ENCODE assay signal across 21 cellular contexts in genomic region chr12:64943686-64944085, GRCh38.
DNase-seq lines count a peak whose midpoint lies in the region; ATAC-seq, FAIRE-seq and TF ChIP-seq lines count a peak whose summit lies in the region.
"Had no signal": no experiment of that assay in that cellular context is flagged by ENCODE, and none has a peak within 500 bp of the region (broad histone marks: within the 10 kb centered on the region; RNA-seq: fewer than 3 reads in every experiment).

No MANE protein-coding gene starts in this region.

- TF ChIP-seq RAD21 in GM12878 (IDR thresholded peaks at IDR 0.05; ENCODE audit: insufficient read depth, low read depth, low read length): no peak

- no peak overlapping the region for H3K4me3 Mint-ChIP-seq in H9
- H3K4me3 Mint-ChIP-seq in activated CD8-positive, alpha-beta memory T cell treated with anti-CD3 and anti-CD28 coated beads, Interleukin-2, amount 10 ng/mL, durations not matched to agents 7 days and 5 days: no peak overlapping the region
- H3K4me3 Mint-ChIP-seq: activated T-cell treated with anti-CD3 and anti-CD28 coated beads, Interleukin-2, amount 50 U/mL, for 24 hours had no signal

- H3K23me2 ChIP-seq in H9 (ENCODE audit: insufficient read length, low read depth, low read length, poor library complexity, severe bottlenecking): no peaks in the 10 kb centered on the region

- DNase-seq in DND-41 (peak; percentile 25), MG63 (peak; percentile 47), GM12878 (ENCODE audit: low read depth, low spot score) (no peak), osteoblast (ENCODE audit: insufficient read length, low spot score, missing footprints) (peak; percentile 82), substantia nigra (lab: John Stamatoyannopoulos, UW) (no peak), H9 (no peak), adrenal gland (no peak)
- no peak for DNase-seq in activated CD8-positive, alpha-beta memory T cell treated with anti-CD3 and anti-CD28 coated beads, Interleukin-2, amount 10 ng/mL, durations not matched to agents 7 days and 5 days
- DNase-seq: activated CD4-positive, alpha-beta T cell treated with anti-CD3 and anti-CD28 coated beads, Interleukin-2, amount 50 U/mL, for 48 hours; activated T-cell treated with anti-CD3 and anti-CD28 coated beads, Interleukin-2, amount 50 U/mL, for 24 hours; DMS79 treated with DMSO at 0.1 percent for 48 hours; effector CD8-positive, alpha-beta T cell; NCI-H2029 treated with DMSO at 0.1 percent for 48 hours; NCI-H69; right cardiac atrium; RPMI8226; stimulated activated CD4-positive, alpha-beta T cell treated with anti-CD3 and anti-CD28 coated beads, Interleukin-1b, Interleukin-23, amount 100 ng/mL, for 48 hours had no signal

- no peak overlapping the region for H2BK15ac ChIP-seq in H9 (ENCODE audit: low read depth, low read length)

- CTCF ChIA-PET in GM12878 (lab: Yijun Ruan, JAX): interaction anchor here (1.6 kb wide), 1 partner anchor 148 kb away, joined by 4 read pairs; no protein-coding TSS in a partner anchor
- CTCF ChIA-PET in activated CD8-positive, alpha-beta memory T cell treated with anti-CD3 and anti-CD28 coated beads, Interleukin-2, amount 10 ng/mL, durations not matched to agents 7 days and 5 days (lab: Charles Lee): no interaction called here

- POLR2A ChIA-PET in GM12878 (lab: Charles Lee): no interaction called here

- H3K4me1 ChIP-seq in DND-41 (ENCODE audit: insufficient read depth, low read length): no peaks in the 10 kb centered on the region
- peaks cover 7% of the 10 kb centered on the region for H3K4me1 ChIP-seq in GM12878 (ENCODE audit: control insufficient read depth, insufficient read depth, low read length)
- peaks cover 5% of the 10 kb centered on the region for H3K4me1 ChIP-seq in osteoblast (ENCODE audit: insufficient read depth, low read length)
- no peaks in the 10 kb centered on the region for H3K4me1 ChIP-seq in H9 (ENCODE audit: insufficient read depth, low read length)
- peaks cover 0 to 14% of the 10 kb centered on the region in 2 donors for H3K4me1 ChIP-seq in adrenal gland (replicated peaks in 1 of 2)

- H3K4me2 ChIP-seq in DND-41 (ENCODE audit: insufficient read depth, low read length) (no peak overlapping the region), GM12878 (ENCODE audit: control insufficient read depth, insufficient read depth) (no peak overlapping the region; the same call in 1 of the 2 replicates), osteoblast (ENCODE audit: insufficient read depth, low read length) (no peak overlapping the region), H9 (ENCODE audit: insufficient read depth, insufficient read length, low read length) (no peak overlapping the region)

- no peak overlapping the region for H3K4ac ChIP-seq in H9 (ENCODE audit: low read depth, low read length)

- no peak overlapping the region for H4K8ac ChIP-seq in H9 (replicated peaks; ENCODE audit: insufficient read length, low read depth, low read length)

- no peak overlapping the region for H3K56ac ChIP-seq in H9 (ENCODE audit: insufficient read length, low read depth, low read length)

- H3K23ac ChIP-seq in H9 (ENCODE audit: insufficient read length, low read depth, low read length): no peak overlapping the region

- no peaks in the 10 kb centered on the region for H3K9me3 Mint-ChIP-seq in H9
- no peaks in the 10 kb centered on the region for H3K9me3 Mint-ChIP-seq in activated CD8-positive, alpha-beta memory T cell treated with anti-CD3 and anti-CD28 coated beads, Interleukin-2, amount 10 ng/mL, durations not matched to agents 7 days and 5 days (ENCODE audit: low read depth)
- H3K9me3 Mint-ChIP-seq: activated naive CD4-positive, alpha-beta T cell treated with anti-CD3 and anti-CD28 coated beads, Interleukin-2, amount 50 U/mL, for 72 hours; activated T-cell treated with anti-CD3 and anti-CD28 coated beads, Interleukin-2, amount 50 U/mL, for 24 hours had no signal

- H3K18ac ChIP-seq in H9 (ENCODE audit: insufficient read length, low read depth, low read length): no peak overlapping the region

- H3K36me3 ChIP-seq in DND-41 (ENCODE audit: insufficient read depth, low read length) (no peaks in the 10 kb centered on the region), MG63 (no peaks in the 10 kb centered on the region), GM12878 (ENCODE audit: control insufficient read depth in 2 of 2, insufficient read depth in 2 of 2, low read length in 1 of 2) (no peaks in the 10 kb centered on the region), osteoblast (ENCODE audit: insufficient read depth, low read length) (no peaks in the 10 kb centered on the region), adrenal gland (replicated peaks in 1 of 2) (no peaks in the 10 kb centered on the region)
- H3K36me3 ChIP-seq: cardiac muscle cell had no signal

- no peaks in the 10 kb centered on the region for H3K4me1 Mint-ChIP-seq in H9
- H3K4me1 Mint-ChIP-seq in activated CD8-positive, alpha-beta memory T cell treated with anti-CD3 and anti-CD28 coated beads, Interleukin-2, amount 10 ng/mL, durations not matched to agents 7 days and 5 days: no peaks in the 10 kb centered on the region

- H2AFZ ChIP-seq in DND-41 (ENCODE audit: low read depth, low read length): no peak overlapping the region
- peak overlapping the region; percentile 26; the same call in 1 of the 2 replicates for H2AFZ ChIP-seq in GM12878 (ENCODE audit: control insufficient read depth, low read depth, low read length)
- H2AFZ ChIP-seq in osteoblast (ENCODE audit: low read length): no peak overlapping the region
- H2AFZ ChIP-seq in H9 (ENCODE audit: low read length): no peak overlapping the region

- H3K14ac ChIP-seq in H9 (ENCODE audit: insufficient read depth, low read length): no peak overlapping the region

- H3K27ac Mint-ChIP-seq in H9: no peak overlapping the region; a peak in 1 of 7 replicates
- H3K27ac Mint-ChIP-seq in activated CD8-positive, alpha-beta memory T cell treated with anti-CD3 and anti-CD28 coated beads, Interleukin-2, amount 10 ng/mL, durations not matched to agents 7 days and 5 days: no peak overlapping the region
- H3K27ac Mint-ChIP-seq: activated naive CD4-positive, alpha-beta T cell treated with anti-CD3 and anti-CD28 coated beads, Interleukin-2, amount 50 U/mL, for 72 hours; activated T-cell treated with anti-CD3 and anti-CD28 coated beads, Interleukin-2, amount 50 U/mL, for 24 hours had no signal

- no peaks in the 10 kb centered on the region for H3K79me1 ChIP-seq in H9 (ENCODE audit: insufficient read depth, low read depth, low read length, poor library complexity, severe bottlenecking)

- H3K79me2 ChIP-seq in DND-41 (ENCODE audit: insufficient read depth, low read length) (no peaks in the 10 kb centered on the region), GM12878 (ENCODE audit: control insufficient read depth, insufficient read depth, low read length) (no peaks in the 10 kb centered on the region), osteoblast (ENCODE audit: insufficient read depth, low read length) (no peaks in the 10 kb centered on the region), H9 (ENCODE audit: insufficient read depth, low read length) (no peaks in the 10 kb centered on the region)

- in situ Hi-C loops in GM12878 (cut with MboI): no loop called here

- H3K27me3 ChIP-seq in DND-41 (ENCODE audit: insufficient read depth, low read length, poor library complexity) (no peaks in the 10 kb centered on the region), MG63 (no peaks in the 10 kb centered on the region), GM12878 (replicated peaks in 1 of 2; ENCODE audit: control insufficient read depth in 2 of 2, insufficient read depth in 2 of 2, low read length in 1 of 2) (no peaks in the 10 kb centered on the region), osteoblast (ENCODE audit: insufficient read depth, low read length) (peaks cover 21% of the 10 kb centered on the region), H9 (ENCODE audit: insufficient read depth, low read length) (no peaks in the 10 kb centered on the region), adrenal gland (no peaks in the 10 kb centered on the region)
- H3K27me3 ChIP-seq: cardiac muscle cell had no signal

- no peak overlapping the region for H2BK5ac ChIP-seq in H9 (ENCODE audit: insufficient read length, low read length)

- no peak overlapping the region for H2BK120ac ChIP-seq in H9 (ENCODE audit: low read depth, low read length, poor library complexity, severe bottlenecking)

- no peak overlapping the region for H2BK20ac ChIP-seq in H9 (ENCODE audit: low read depth, low read length, poor library complexity, severe bottlenecking)

- no peak overlapping the region for H3T11ph ChIP-seq in H9 (ENCODE audit: low read length)

- WGBS in GM12878 (ENCODE audit: insufficient coverage, insufficient replicate concordance, low lambda C conversion rate, missing lambda C conversion rate): 1% methylated on average over 5 of the region's 5 CpGs
- no CpG with 5 or more reads among the region's 5 CpGs for WGBS in H9 (ENCODE audit: extremely low coverage, insufficient read length, low lambda C conversion rate)
- 60 to 74% (median 65%) methylated on average over 5 of the region's 5 CpGs for WGBS in adrenal gland, 4 donors

- H3K27me3 Mint-ChIP-seq in H9 (ENCODE audit: low read depth): no peaks in the 10 kb centered on the region
- peaks cover 2% of the 10 kb centered on the region for H3K27me3 Mint-ChIP-seq in activated CD8-positive, alpha-beta memory T cell treated with anti-CD3 and anti-CD28 coated beads, Interleukin-2, amount 10 ng/mL, durations not matched to agents 7 days and 5 days

- H3K27ac ChIP-seq in DND-41 (ENCODE audit: low read length): no peak overlapping the region
- no peak overlapping the region for H3K27ac ChIP-seq in GM12878 (ENCODE audit: control insufficient read depth, insufficient read depth)
- no peak overlapping the region for H3K27ac ChIP-seq in osteoblast (ENCODE audit: low read depth, low read length)
- no peak overlapping the region for H3K27ac ChIP-seq in substantia nigra (ENCODE audit: low read depth, low read length, poor library complexity, severe bottlenecking)
- H3K27ac ChIP-seq in H9 (ENCODE audit: insufficient read length, low read depth, low read length): no peak overlapping the region
- no peak overlapping the region for H3K27ac ChIP-seq in adrenal gland
- H3K27ac ChIP-seq: cardiac muscle cell had no signal

- H3K9ac ChIP-seq in DND-41 (ENCODE audit: low read depth, low read length) (no peak overlapping the region), GM12878 (ENCODE audit: control insufficient read depth, insufficient read depth, low read length) (no peak overlapping the region), H9 (ENCODE audit: extremely low read depth, insufficient read length, low read length) (no peak overlapping the region)

- RAD21 ChIA-PET in GM12878 (lab: Charles Lee; ENCODE audit: unreplicated experiment): no interaction called here

- intact Hi-C loops in GM12878 (cut with micrococcal nuclease; ENCODE audit: unreplicated experiment) (no loop called here), adrenal gland (cut with DNase I) (no loop called here)

- no peak overlapping the region for H4K91ac ChIP-seq in H9 (ENCODE audit: insufficient read length, low read depth, low read length)

- H3K4me3 ChIP-seq in DND-41 (ENCODE audit: low read depth in 1 of 2, low read length in 2 of 2) (no peak overlapping the region), MG63 (no peak overlapping the region), GM12878 (no peak overlapping the region), osteoblast (ENCODE audit: insufficient read depth, low read length) (no peak overlapping the region), adrenal gland (no peak overlapping the region)
- H3K4me3 ChIP-seq: cardiac muscle cell had no signal

- ATAC-seq in DND-41 (ENCODE audit: insufficient read depth, low read depth) (peak; percentile 90), GM12878 (peak; percentile 35; the same call in 2 of the 3 replicates)
- no peak for ATAC-seq in activated CD8-positive, alpha-beta memory T cell treated with anti-CD3 and anti-CD28 coated beads, Interleukin-2, amount 10 ng/mL, durations not matched to agents 7 days and 5 days
- ATAC-seq: activated naive CD4-positive, alpha-beta T cell treated with anti-CD3 and anti-CD28 coated beads, Interleukin-2, amount 50 U/mL, for 72 hours; HCT116; right cardiac atrium had no signal

- H3K9me3 ChIP-seq in DND-41 (ENCODE audit: insufficient read depth, low read length, severe bottlenecking) (no peaks in the 10 kb centered on the region), MG63 (no peaks in the 10 kb centered on the region), GM12878 (replicated peaks; ENCODE audit: control insufficient read depth, insufficient read depth, low read length) (no peaks in the 10 kb centered on the region), osteoblast (ENCODE audit: low read depth, low read length) (no peaks in the 10 kb centered on the region), H9 (ENCODE audit: control insufficient read depth, low read depth, low read length) (no peaks in the 10 kb centered on the region), adrenal gland (replicated peaks in 1 of 3) (no peaks in the 10 kb centered on the region)

- no peak for TF ChIP-seq CTCF in DND-41 (IDR thresholded peaks at IDR 0.05; ENCODE audit: borderline replicate concordance, extremely low read depth, low read length, poor library complexity, severe bottlenecking)
- TF ChIP-seq CTCF in GM12878 (IDR thresholded peaks at IDR 0.05 in 2 of 3, conservative IDR thresholded peaks at IDR 0.05 in 1 of 3; ENCODE audit: control insufficient read depth in 2 of 3, extremely low read depth in 1 of 3, insufficient read depth in 1 of 3, low read depth in 3 of 3, low read length in 3 of 3): no peak
- no peak for TF ChIP-seq CTCF in osteoblast (IDR thresholded peaks at IDR 0.05; ENCODE audit: extremely low read depth, low read depth, low read length)
- TF ChIP-seq CTCF in H9 (conservative IDR thresholded peaks at IDR 0.05): no peak
- no peak for TF ChIP-seq CTCF in adrenal gland (IDR thresholded peaks at IDR 0.05)

- no peak overlapping the region for H2AK5ac ChIP-seq in H9 (ENCODE audit: insufficient read length, low read length)

- H4K5ac ChIP-seq in H9 (ENCODE audit: insufficient read length, low read depth, low read length): no peak overlapping the region

- TF ChIP-seq EP300 in GM12878 (IDR thresholded peaks at IDR 0.05; ENCODE audit: borderline replicate concordance in 1 of 2, control insufficient read depth in 1 of 2, low read depth in 2 of 2, low read length in 2 of 2): no peak

- no peak for TF ChIP-seq POLR2A in GM12878 (IDR thresholded peaks at IDR 0.05; ENCODE audit: low read depth, low read length)
- no peak for TF ChIP-seq POLR2A in adrenal gland (IDR thresholded peaks at IDR 0.05)

- no peak overlapping the region for H2BK12ac ChIP-seq in H9 (ENCODE audit: insufficient read length, low read depth, low read length)

- no peaks in the 10 kb centered on the region for H4K20me1 ChIP-seq in DND-41 (ENCODE audit: insufficient read depth, low read length)
- no peaks in the 10 kb centered on the region for H4K20me1 ChIP-seq in GM12878 (ENCODE audit: control insufficient read depth, insufficient read depth)
- no peaks in the 10 kb centered on the region for H4K20me1 ChIP-seq in osteoblast (ENCODE audit: insufficient read depth, low read length)
- H4K20me1 ChIP-seq in H9 (ENCODE audit: control insufficient read depth, insufficient read depth, insufficient read length): no peaks in the 10 kb centered on the region

- FAIRE-seq in GM12878 (lab: Jason Lieb, UNC): no peak
- FAIRE-seq: HTR-8/SVneo had no signal

- no peaks in the 10 kb centered on the region; a peak in 1 of 7 replicates for H3K36me3 Mint-ChIP-seq in H9 (ENCODE audit: insufficient read depth in 1 of 3, low read depth in 3 of 3)
- no peaks in the 10 kb centered on the region for H3K36me3 Mint-ChIP-seq in activated CD8-positive, alpha-beta memory T cell treated with anti-CD3 and anti-CD28 coated beads, Interleukin-2, amount 10 ng/mL, durations not matched to agents 7 days and 5 days
- H3K36me3 Mint-ChIP-seq: activated naive CD4-positive, alpha-beta T cell treated with anti-CD3 and anti-CD28 coated beads, Interleukin-2, amount 50 U/mL, for 72 hours had no signal

- SMC1A ChIA-PET in GM12878 (lab: Charles Lee; ENCODE audit: uncharacterized antibody, unreplicated experiment): interaction anchor here (1.0 to 1.2 kb wide), 3 partner anchors 11 to 45 kb away, joined by 3 to 4 read pairs (median 3); no protein-coding TSS in a partner anchor

- no TSS peak for BruUV-seq in GM12878 (replicated peaks; lab: Mats Ljungman, UMichigan)

Comparison
In these comparisons a context has a peak if more than half of its experiments do, and no peak if none do; other contexts are left out.
1. DNase-seq: peak in DND-41 (single experiment), MG63 (single experiment) and osteoblast (single experiment); none in GM12878 (single experiment), substantia nigra (0 of 49), H9 (single experiment), activated CD8-positive, alpha-beta memory T cell treated with anti-CD3 and anti-CD28 coated beads, Interleukin-2, amount 10 ng/mL, durations not matched to agents 7 days and 5 days (single experiment) and adrenal gland (0 of 7).